11 cellular contexts compared by ENCODE assay signal in genomic region chr4:144142690-144143326, GRCh38. TPM values are rescaled to one million over a fixed set of nuclear protein-coding genes. Genes with fewer than 3 reads are reported as not detected.
DNase-seq lines count a peak whose midpoint lies in the region; ATAC-seq and TF ChIP-seq lines count a peak whose summit lies in the region.
"Not testable (repeated sequence)": the region's sequence is repeated elsewhere in the genome, so short reads cannot be mapped to it uniquely, and the experiment has no call there.
"Had no signal": no experiment of that assay in that cellular context is flagged by ENCODE, and none has a peak within 500 bp of the region (broad histone marks: within the 10 kb centered on the region; RNA-seq: fewer than 3 reads in every experiment).

No MANE protein-coding gene starts in this region.

- H2AFZ ChIP-seq in Karpas-422 (ENCODE audit: low read length): not testable (repeated sequence)

- H3K9me3 ChIP-seq in Karpas-422 (ENCODE audit: low read length): not testable (repeated sequence)

- in situ Hi-C loops in astrocyte of the spinal cord (cut with HindIII; ENCODE audit: low sequenced_read_pairs): not testable (repeated sequence)

- H3K9ac ChIP-seq in Karpas-422 (ENCODE audit: low read length): not testable (repeated sequence)

- H3K4me1 ChIP-seq in Karpas-422 (ENCODE audit: low read length): not testable (repeated sequence)

- not testable (repeated sequence) for H3K27ac ChIP-seq in Karpas-422 (ENCODE audit: low read length)

- not testable (repeated sequence) for H3K27me3 ChIP-seq in BJ (ENCODE audit: control insufficient read depth, insufficient read depth, low read length); Karpas-422 (ENCODE audit: low read length)

- H3K4me3 ChIP-seq in BJ (ENCODE audit: low read depth, low read length); Karpas-422 (ENCODE audit: low read length); astrocyte of the spinal cord (ENCODE audit: low read depth, low read length); retinal pigment epithelial cell (ENCODE audit: low read length): not testable (repeated sequence)

- H3K4me2 ChIP-seq in Karpas-422 (ENCODE audit: low read depth, low read length, poor library complexity, severe bottlenecking): not testable (repeated sequence)

- TF ChIP-seq CTCF in BJ (IDR thresholded peaks at IDR 0.05; ENCODE audit: insufficient read depth, low read depth, low read length) (peak; percentile 63), astrocyte of the spinal cord (IDR thresholded peaks at IDR 0.05; ENCODE audit: low read depth, low read length) (peak; percentile 64), retinal pigment epithelial cell (conservative IDR thresholded peaks at IDR 0.05; ENCODE audit: low read depth, low read length) (peak; percentile 71)

- not testable (repeated sequence) for DNase-seq in BJ (ENCODE audit: low read depth); retinal pigment epithelial cell (ENCODE audit: low read depth)
- DNase-seq in Karpas-422 (peak; percentile 74), RKO (ENCODE audit: low spot score) (peak; percentile 33), astrocyte of the spinal cord (ENCODE audit: low read depth, low spot score) (peak; percentile 6), iPS-NIHi11 (ENCODE audit: low spot score) (peak; percentile 18)

- not testable (repeated sequence) for H4K20me1 ChIP-seq in Karpas-422 (ENCODE audit: insufficient read depth, low read depth, low read length)

- not testable (repeated sequence) for H3K79me2 ChIP-seq in Karpas-422 (ENCODE audit: low read length)

- ATAC-seq in GM18519 (IDR thresholded peaks at IDR 0.05; ENCODE audit: low FRiP score, unreplicated experiment) (peak; percentile 88), HG02588 (IDR thresholded peaks at IDR 0.05; ENCODE audit: unreplicated experiment) (peak; percentile 79)

- POLR2A ChIA-PET in BJ (lab: Charles Lee): not testable (repeated sequence)

- H3K9me2 ChIP-seq in Karpas-422 (replicated peaks; ENCODE audit: insufficient read depth, low read length): not testable (repeated sequence)

- H3K36me3 ChIP-seq in BJ (ENCODE audit: control insufficient read depth, insufficient read depth, low read length); Karpas-422 (ENCODE audit: insufficient read depth, low read length): not testable (repeated sequence)

- CTCF ChIA-PET in BJ (lab: Yijun Ruan, JAX): not testable (repeated sequence)

RNA-seq across cellular contexts. Expression of gene GYPA, which starts 2.3 kb away (rescaled TPM):
- not detected in 2 replicates for polyA plus RNA-seq in BJ (2011; rRNA removed)
- not detected in 2 replicates for polyA minus RNA-seq in BJ (2011; rRNA and poly(A)+ RNA removed)
- total RNA-seq in Karpas-422 (2014; rRNA removed; shearing (Covaris generic); ENCODE audit: low replicate concordance): not detected in 2 replicates
- total RNA-seq: activated T-helper 17 cell treated with anti-CD3 and anti-CD28 coated beads, Interleukin-2, amount 50 U/mL, for 72 hours; gastroesophageal sphincter; SJSA1 had no signal
